3 cellular contexts compared by ENCODE assay signal in the genomic region with DNA sequence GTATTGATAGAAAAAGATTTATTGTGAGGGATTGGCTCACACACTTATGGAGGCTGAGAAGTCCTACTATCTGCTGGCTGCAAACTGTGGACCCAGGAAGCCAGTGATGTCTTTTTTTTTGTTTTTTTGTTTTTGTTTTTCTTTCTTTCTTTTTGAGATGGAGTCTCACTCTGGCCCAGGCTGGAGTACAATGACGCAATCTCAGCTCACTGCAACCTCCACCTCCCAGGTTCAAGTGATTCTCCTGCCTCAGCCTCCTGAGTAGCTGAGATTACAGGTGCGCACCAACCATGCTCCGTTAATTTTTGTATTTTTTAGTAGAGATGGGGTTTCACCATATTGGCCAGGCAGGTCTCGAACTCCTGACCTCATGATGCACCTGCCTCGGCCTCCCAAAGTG.
TF ChIP-seq lines count a peak whose summit lies in the region.
"Not testable (repeated sequence)": the region's sequence is repeated elsewhere in the genome, so short reads cannot be mapped to it uniquely, and the experiment has no call there.

No MANE protein-coding gene starts in this region.

TF ChIP-seq in Ishikawa, 13 proteins besides CTCF, POLR2A, EP300 and RAD21:
- 0 out of 2 replicates have a peak, but pooled peaks have one; percentile 4 for TF ChIP-seq CEBPB (IDR thresholded peaks at IDR 0.05)
TF ChIP-seq in Ishikawa: peak in this region for 1; not testable (repeated sequence) for 12.

TF ChIP-seq in K562, 482 proteins besides CTCF, POLR2A, EP300 and RAD21:
- TF ChIP-seq ATF3 (IDR thresholded peaks at IDR 0.05) (peak; percentile 57), IRF9 (tag; IDR thresholded peaks at IDR 0.05) (0 out of 2 replicates have a peak, but pooled peaks have one; percentile 33), CEBPB (tag; IDR thresholded peaks at IDR 0.05) (peak; percentile 38; the same call in 1 of the 2 replicates)
- not testable (repeated sequence) for TF ChIP-seq ATF3 (CRISPR knock-in tag; conservative IDR thresholded peaks at IDR 0.05)

TF ChIP-seq in HepG2, 621 proteins besides CTCF, POLR2A, EP300 and RAD21:
- TF ChIP-seq CEBPG (CRISPR knock-in tag; IDR thresholded peaks at IDR 0.05) (0 out of 2 replicates have a peak, but pooled peaks have one; percentile 11), ATF7 (IDR thresholded peaks at IDR 0.05) (peak; percentile 79)
- TF ChIP-seq ATF7 (CRISPR knock-in tag; IDR thresholded peaks at IDR 0.05), result not testable (repeated sequence)
- TF ChIP-seq, protein P1, sequence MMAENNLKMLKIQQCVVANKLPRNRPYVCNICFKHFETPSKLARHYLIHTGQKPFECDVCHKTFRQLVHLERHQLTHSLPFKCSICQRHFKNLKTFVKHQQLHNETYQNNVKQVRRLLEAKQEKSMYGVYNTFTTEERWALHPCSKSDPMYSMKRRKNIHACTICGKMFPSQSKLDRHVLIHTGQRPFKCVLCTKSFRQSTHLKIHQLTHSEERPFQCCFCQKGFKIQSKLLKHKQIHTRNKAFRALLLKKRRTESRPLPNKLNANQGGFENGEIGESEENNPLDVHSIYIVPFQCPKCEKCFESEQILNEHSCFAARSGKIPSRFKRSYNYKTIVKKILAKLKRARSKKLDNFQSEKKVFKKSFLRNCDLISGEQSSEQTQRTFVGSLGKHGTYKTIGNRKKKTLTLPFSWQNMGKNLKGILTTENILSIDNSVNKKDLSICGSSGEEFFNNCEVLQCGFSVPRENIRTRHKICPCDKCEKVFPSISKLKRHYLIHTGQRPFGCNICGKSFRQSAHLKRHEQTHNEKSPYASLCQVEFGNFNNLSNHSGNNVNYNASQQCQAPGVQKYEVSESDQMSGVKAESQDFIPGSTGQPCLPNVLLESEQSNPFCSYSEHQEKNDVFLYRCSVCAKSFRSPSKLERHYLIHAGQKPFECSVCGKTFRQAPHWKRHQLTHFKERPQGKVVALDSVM (CRISPR knock-in tag; IDR thresholded peaks at IDR 0.05), result peak; percentile 52; the same call in 1 of the 2 replicates
